In genomic region chr7:21293771-21294170, GRCh38 we compare ENCODE assay signal across 16 cellular contexts.
"Had no signal": no experiment of that assay in that cellular context is flagged by ENCODE, and none has a peak within 500 bp of the region (broad histone marks: within the 10 kb centered on the region; RNA-seq: fewer than 3 reads in every experiment).

No MANE protein-coding gene starts in this region.

- H3K36me3 Mint-ChIP-seq: activated CD4-positive, alpha-beta memory T cell treated with anti-CD3 and anti-CD28 coated beads for 36 hours; activated naive CD4-positive, alpha-beta T cell treated with anti-CD3 and anti-CD28 coated beads, Interleukin-2, amount 50 U/mL, for 24 hours; naive B cell had no signal

- H3K4me2 ChIP-seq: hepatocyte had no signal

- H3K4me1 Mint-ChIP-seq: activated CD8-positive, alpha-beta memory T cell treated with anti-CD3 and anti-CD28 coated beads, Interleukin-2, amount 10 ng/mL, durations not matched to agents 7 days and 5 days; activated naive CD4-positive, alpha-beta T cell treated with anti-CD3 and anti-CD28 coated beads, Interleukin-2, amount 50 U/mL, for 24 hours; naive B cell had no signal

- H3K4me3 ChIP-seq: adrenal gland, colonic mucosa, esophagus muscularis mucosa, hepatocyte, thoracic aorta had no signal

- H3K9ac ChIP-seq: parathyroid adenoma had no signal

- H3K27ac Mint-ChIP-seq: activated CD4-positive, alpha-beta memory T cell treated with anti-CD3 and anti-CD28 coated beads for 36 hours; activated CD8-positive, alpha-beta memory T cell treated with anti-CD3 and anti-CD28 coated beads, Interleukin-2, amount 10 ng/mL, durations not matched to agents 7 days and 5 days; activated naive CD4-positive, alpha-beta T cell treated with anti-CD3 and anti-CD28 coated beads, Interleukin-2, amount 50 U/mL, for 24 hours; activated T-cell treated with anti-CD3 and anti-CD28 coated beads, Interleukin-2, amount 50 U/mL, for 24 hours had no signal

- H3K36me3 ChIP-seq: adrenal gland, colonic mucosa, esophagus muscularis mucosa, thoracic aorta had no signal

- H3K9me3 ChIP-seq: adrenal gland, colonic mucosa, esophagus muscularis mucosa, thoracic aorta had no signal

- H3K27me3 ChIP-seq: adrenal gland, colonic mucosa, esophagus muscularis mucosa, hepatocyte had no signal

- H3K4me3 Mint-ChIP-seq: activated CD4-positive, alpha-beta memory T cell treated with anti-CD3 and anti-CD28 coated beads for 36 hours; activated CD8-positive, alpha-beta memory T cell treated with anti-CD3 and anti-CD28 coated beads, Interleukin-2, amount 10 ng/mL, durations not matched to agents 7 days and 5 days; activated naive CD4-positive, alpha-beta T cell treated with anti-CD3 and anti-CD28 coated beads, Interleukin-2, amount 50 U/mL, for 24 hours; activated T-cell treated with anti-CD3 and anti-CD28 coated beads, Interleukin-2, amount 50 U/mL, for 24 hours; naive B cell had no signal

- H3K4me1 ChIP-seq: adrenal gland, colonic mucosa, esophagus muscularis mucosa, parathyroid adenoma had no signal

- H3K9me3 Mint-ChIP-seq: activated CD4-positive, alpha-beta memory T cell treated with anti-CD3 and anti-CD28 coated beads for 36 hours; activated naive CD4-positive, alpha-beta T cell treated with anti-CD3 and anti-CD28 coated beads, Interleukin-2, amount 50 U/mL, for 24 hours; activated T-cell treated with anti-CD3 and anti-CD28 coated beads, Interleukin-2, amount 50 U/mL, for 24 hours had no signal

- DNase-seq: activated CD4-positive, alpha-beta memory T cell treated with anti-CD3 and anti-CD28 coated beads for 36 hours; activated CD8-positive, alpha-beta memory T cell treated with anti-CD3 and anti-CD28 coated beads, Interleukin-2, amount 10 ng/mL, durations not matched to agents 7 days and 5 days; activated T-cell treated with anti-CD3 and anti-CD28 coated beads, Interleukin-2, amount 50 U/mL, for 24 hours; adrenal gland; caudate nucleus; colonic mucosa; islet precursor cell; naive B cell; stimulated activated CD4-positive, alpha-beta T cell treated with anti-CD3 and anti-CD28 coated beads, Interleukin-12 subunit alpha, Interleukin-12 subunit beta, amount 100 ng/mL, for 4 hours; stimulated activated CD4-positive, alpha-beta T cell treated with anti-CD3 and anti-CD28 coated beads, Interleukin-2, amount 100 ng/mL, for 24 hours; T-helper 9 cell had no signal

- H3K27me3 Mint-ChIP-seq: activated CD4-positive, alpha-beta memory T cell treated with anti-CD3 and anti-CD28 coated beads for 36 hours; activated CD8-positive, alpha-beta memory T cell treated with anti-CD3 and anti-CD28 coated beads, Interleukin-2, amount 10 ng/mL, durations not matched to agents 7 days and 5 days; activated naive CD4-positive, alpha-beta T cell treated with anti-CD3 and anti-CD28 coated beads, Interleukin-2, amount 50 U/mL, for 24 hours; activated T-cell treated with anti-CD3 and anti-CD28 coated beads, Interleukin-2, amount 50 U/mL, for 24 hours had no signal

- H3K27ac ChIP-seq: adrenal gland, colonic mucosa, esophagus muscularis mucosa, hepatocyte, parathyroid adenoma, thoracic aorta had no signal

- H3K79me2 ChIP-seq: hepatocyte, parathyroid adenoma had no signal

- H2AFZ ChIP-seq: hepatocyte, parathyroid adenoma had no signal
